8 cellular contexts compared by ENCODE assay signal in genomic region chr10:43292745-43293676, GRCh38. TPM values are rescaled to one million over a fixed set of nuclear protein-coding genes. Genes with fewer than 3 reads are reported as not detected.
DNase-seq lines count a peak whose midpoint lies in the region; ATAC-seq and TF ChIP-seq lines count a peak whose summit lies in the region.

No MANE protein-coding gene starts in this region.

- TF ChIP-seq CTCF in ascending aorta (IDR thresholded peaks at IDR 0.05) (peak; percentile 48 to 69 (median 61)), right atrium auricular region (IDR thresholded peaks at IDR 0.05) (peak in 1 of 2 donors; percentile 81), retinal pigment epithelial cell (conservative IDR thresholded peaks at IDR 0.05; ENCODE audit: low read depth, low read length) (peak; percentile 84)

- H3K4me3 ChIP-seq in SJCRH30 (no peak overlapping the region), ascending aorta (no peak overlapping the region), right atrium auricular region (no peak overlapping the region), retinal pigment epithelial cell (ENCODE audit: low read length) (no peak overlapping the region)

- no peaks in the 10 kb centered on the region for H3K27me3 ChIP-seq in SJCRH30
- no peaks in the 10 kb centered on the region for H3K27me3 ChIP-seq in ascending aorta
- no peaks in the 10 kb centered on the region for H3K27me3 ChIP-seq in right atrium auricular region

- intact Hi-C loops in ascending aorta (cut with DNase I) = loop anchor here (1.0 kb wide), 1 partner anchor 168 kb away; no protein-coding TSS in a partner anchor

- H3K9me3 ChIP-seq in SJCRH30 (replicated peaks) (no peaks in the 10 kb centered on the region), ascending aorta (no peaks in the 10 kb centered on the region), right atrium auricular region (no peaks in the 10 kb centered on the region)

- H3K27ac ChIP-seq in SJCRH30 (no peak overlapping the region), ascending aorta (no peak overlapping the region), right atrium auricular region (no peak overlapping the region)

- ATAC-seq in GM21576 (IDR thresholded peaks at IDR 0.05; ENCODE audit: unreplicated experiment) = no peak

- H3K4me1 ChIP-seq in SJCRH30 = peaks cover 7% of the 10 kb centered on the region; the same call in 1 of the 2 replicates
- H3K4me1 ChIP-seq in ascending aorta = no peaks in the 10 kb centered on the region
- H3K4me1 ChIP-seq in right atrium auricular region = peaks cover 0 to 4% of the 10 kb centered on the region in 2 donors

- H3K36me3 ChIP-seq in SJCRH30 = no peaks in the 10 kb centered on the region
- no peaks in the 10 kb centered on the region for H3K36me3 ChIP-seq in ascending aorta
- no peaks in the 10 kb centered on the region for H3K36me3 ChIP-seq in right atrium auricular region

- peak; percentile 80 for DNase-seq in activated CD8-positive, alpha-beta memory T cell treated with anti-CD3 and anti-CD28 coated beads for 24 hours
- DNase-seq in activated CD8-positive, alpha-beta memory T cell treated with anti-CD3 and anti-CD28 coated beads, Interleukin-2, amount 50 U/mL, for 48 hours = no peak
- DNase-seq in HuH-7 (ENCODE audit: low spot score) = peak; percentile 45
- DNase-seq in SJCRH30 = peak; percentile 26 to 63
- no peak for DNase-seq in ascending aorta (ENCODE audit: low spot score in 2 of 2)
- peak; percentile 66 for DNase-seq in right atrium auricular region (ENCODE audit: low spot score)
- DNase-seq in retinal pigment epithelial cell (ENCODE audit: low read depth) = no peak

RNA-seq across cellular contexts. Expression of gene RASGEF1A, which starts 26.1 kb away (rescaled TPM):
- total RNA-seq in SJCRH30 (2014; rRNA removed; shearing (Covaris generic)) = not detected in 2 replicates
- total RNA-seq in ascending aorta (not detected), right atrium auricular region (1 to 10 TPM; 2.9 to 3.0 TPM)

Comparison
In these comparisons a context has a peak if more than half of its experiments do, and no peak if none do; other contexts are left out.
1. DNase-seq: peak in activated CD8-positive, alpha-beta memory T cell treated with anti-CD3 and anti-CD28 coated beads for 24 hours (single experiment), HuH-7 (single experiment), SJCRH30 (2 of 2) and right atrium auricular region (single experiment); none in activated CD8-positive, alpha-beta memory T cell treated with anti-CD3 and anti-CD28 coated beads, Interleukin-2, amount 50 U/mL, for 48 hours (single experiment), ascending aorta (0 of 2) and retinal pigment epithelial cell (single experiment).